19 cellular contexts compared by ENCODE assay signal in the genomic region with DNA sequence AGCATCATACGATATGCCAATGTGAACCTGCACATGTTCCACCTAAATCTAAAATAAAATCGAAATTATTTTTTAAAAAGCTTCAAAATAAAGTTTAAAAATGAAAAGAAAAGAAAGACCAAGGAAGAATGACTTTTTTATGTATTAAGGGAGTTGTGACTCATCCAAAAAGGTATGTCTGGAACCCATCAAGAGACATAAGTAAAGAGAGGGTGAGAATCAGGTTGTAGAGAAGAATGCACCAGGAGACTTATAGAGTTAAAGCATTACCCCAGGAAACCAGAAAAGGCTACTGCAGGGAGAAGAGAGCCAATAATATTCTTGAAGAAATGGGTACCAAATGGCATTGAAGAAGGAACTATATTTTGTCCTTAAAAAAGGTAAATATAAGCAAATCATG.
A peak's percentile ranks its signal among the peaks of the same experiment; 100 is the strongest.
DNase-seq lines count a peak whose midpoint lies in the region; ATAC-seq, FAIRE-seq and TF ChIP-seq lines count a peak whose summit lies in the region.
"Had no signal": no experiment of that assay in that cellular context is flagged by ENCODE, and none has a peak within 500 bp of the region (broad histone marks: within the 10 kb centered on the region; RNA-seq: fewer than 3 reads in every experiment).

No MANE protein-coding gene starts in this region.

- H3K9me2 ChIP-seq in PC-3 (replicated peaks; ENCODE audit: low read length), result no peaks in the 10 kb centered on the region

- TF ChIP-seq CTCF in PC-3 (conservative IDR thresholded peaks at IDR 0.05; ENCODE audit: low read depth, low read length), result no peak
- TF ChIP-seq CTCF in bronchial epithelial cell (IDR thresholded peaks at IDR 0.05; ENCODE audit: insufficient read depth, low read length, severe bottlenecking), result no peak
- no peak for TF ChIP-seq CTCF in smooth muscle cell (IDR thresholded peaks at IDR 0.05; ENCODE audit: borderline replicate concordance, insufficient read depth, poor library complexity, severe bottlenecking)
- no peak for TF ChIP-seq CTCF in osteocyte (IDR thresholded peaks at IDR 0.05)
- no peak for TF ChIP-seq CTCF in transverse colon (IDR thresholded peaks at IDR 0.05)

- H4K20me1 ChIP-seq in PC-3 (ENCODE audit: low read length), result no peaks in the 10 kb centered on the region
- H4K20me1 ChIP-seq in smooth muscle cell (ENCODE audit: low read depth), result peaks cover 5% of the 10 kb centered on the region
- H4K20me1 ChIP-seq: BLaER1 had no signal

- no peak for FAIRE-seq in bronchial epithelial cell (lab: Jason Lieb, UNC)
- FAIRE-seq: GM12892, GM18507, HTR-8/SVneo had no signal

- no peaks in the 10 kb centered on the region for H3K36me3 Mint-ChIP-seq in osteocyte (ENCODE audit: unreplicated experiment)
- H3K36me3 Mint-ChIP-seq: CD14-positive monocyte; CD4-positive, alpha-beta memory T cell had no signal

- POLR2A ChIA-PET in PC-3 (lab: Charles Lee; ENCODE audit: unreplicated experiment), result no interaction called here

- CTCF ChIA-PET in PC-3 (lab: Charles Lee), result no interaction called here

- no peaks in the 10 kb centered on the region for H3K27me3 ChIP-seq in PC-3 (ENCODE audit: low read length)
- no peaks in the 10 kb centered on the region for H3K27me3 ChIP-seq in bronchial epithelial cell (ENCODE audit: control insufficient read depth, insufficient read depth, low read length)
- H3K27me3 ChIP-seq in smooth muscle cell (ENCODE audit: low read depth), result no peaks in the 10 kb centered on the region
- no peaks in the 10 kb centered on the region for H3K27me3 ChIP-seq in transverse colon
- H3K27me3 ChIP-seq: BLaER1 had no signal

- H3K4me3 Mint-ChIP-seq in osteocyte (ENCODE audit: unreplicated experiment), result no peak overlapping the region
- H3K4me3 Mint-ChIP-seq: CD14-positive monocyte; CD4-positive, alpha-beta memory T cell had no signal

- no peak for TF ChIP-seq EP300 in transverse colon (IDR thresholded peaks at IDR 0.05; ENCODE audit: low read depth)

- no peak for TF ChIP-seq POLR2A in transverse colon (IDR thresholded peaks at IDR 0.05)

- H3K4me1 ChIP-seq in PC-3 (ENCODE audit: insufficient read depth, low read length), result no peaks in the 10 kb centered on the region
- H3K4me1 ChIP-seq in smooth muscle cell (ENCODE audit: low read depth), result peaks cover under 1% of the 10 kb centered on the region
- peaks cover 0 to 8% (median 0%) of the 10 kb centered on the region in 4 donors for H3K4me1 ChIP-seq in transverse colon
- H3K4me1 ChIP-seq: BLaER1, HAP-1 had no signal

- no peak overlapping the region for H3K4me2 ChIP-seq in PC-3 (ENCODE audit: low read length)
- no peak overlapping the region for H3K4me2 ChIP-seq in smooth muscle cell
- H3K4me2 ChIP-seq: BLaER1 had no signal

- no TSS peak for BruUV-seq in PC-3 (replicated peaks; lab: Mats Ljungman, UMichigan)

- no peak overlapping the region for H2AFZ ChIP-seq in PC-3 (ENCODE audit: low read length)
- no peak overlapping the region for H2AFZ ChIP-seq in smooth muscle cell (ENCODE audit: low read depth)
- H2AFZ ChIP-seq: GM23248 had no signal

- ATAC-seq in PC-3 (peak; percentile 61), HG03571 (IDR thresholded peaks at IDR 0.05; ENCODE audit: unreplicated experiment) (no peak)

- in situ Hi-C loops in transverse colon (cut with MboI; ENCODE audit: low pct_ligation_motif_present in 1 of 4, low pct_unique_long_range_greater_than_20kb in 1 of 4, low sequenced_read_pairs in 3 of 4), result no loop called here

- H3K4me3 ChIP-seq in PC-3 (ENCODE audit: low read length) (no peak overlapping the region), bronchial epithelial cell (ENCODE audit: low read depth, low read length) (no peak overlapping the region), smooth muscle cell (no peak overlapping the region), transverse colon (no peak overlapping the region)
- H3K4me3 ChIP-seq: BLaER1, GM23248, HAP-1 had no signal

- H3K4me1 Mint-ChIP-seq in osteocyte (ENCODE audit: unreplicated experiment), result no peaks in the 10 kb centered on the region
- H3K4me1 Mint-ChIP-seq: CD4-positive, alpha-beta memory T cell had no signal

- no peaks in the 10 kb centered on the region for H3K36me3 ChIP-seq in PC-3 (ENCODE audit: low read depth, low read length)
- no peaks in the 10 kb centered on the region for H3K36me3 ChIP-seq in bronchial epithelial cell (ENCODE audit: control insufficient read depth, insufficient read depth, low read length)
- H3K36me3 ChIP-seq in smooth muscle cell (ENCODE audit: low read depth), result no peaks in the 10 kb centered on the region
- H3K36me3 ChIP-seq in transverse colon, result no peaks in the 10 kb centered on the region
- H3K36me3 ChIP-seq: BLaER1, HAP-1 had no signal

- 96% methylated on average over 2 of the region's 2 CpGs for WGBS in smooth muscle cell (ENCODE audit: low lambda C conversion rate)
- 78 to 80% methylated on average over 2 of the region's 2 CpGs for WGBS in transverse colon (ENCODE audit: low coverage in 1 of 2), 2 donors

- no peak overlapping the region for H3K27ac ChIP-seq in PC-3 (ENCODE audit: low read length)
- H3K27ac ChIP-seq in smooth muscle cell (ENCODE audit: low read depth), result peak overlapping the region; percentile 28
- no peak overlapping the region for H3K27ac ChIP-seq in transverse colon
- H3K27ac ChIP-seq: BLaER1, GM23248 had no signal

- no peak overlapping the region for H3K27ac Mint-ChIP-seq in osteocyte (ENCODE audit: unreplicated experiment)
- H3K27ac Mint-ChIP-seq: CD14-positive monocyte; CD4-positive, alpha-beta memory T cell had no signal

- H3K9ac ChIP-seq in PC-3 (ENCODE audit: low read length) (no peak overlapping the region), smooth muscle cell (ENCODE audit: low read depth) (no peak overlapping the region)
- H3K9ac ChIP-seq: BLaER1, GM23248 had no signal

- peak; percentile 14 for DNase-seq in PC-3
- peak; percentile 51 for DNase-seq in bronchial epithelial cell (ENCODE audit: low read depth)
- peak; percentile 33 for DNase-seq in kidney tubule cell (ENCODE audit: low spot score)
- no peak for DNase-seq in smooth muscle cell (lab: John Stamatoyannopoulos, UW; ENCODE audit: unreplicated experiment)
- DNase-seq in osteocyte (ENCODE audit: extremely low spot score, unreplicated experiment), result no peak
- DNase-seq in transverse colon, result no peak
- DNase-seq: 8988T; CD4-positive, alpha-beta memory T cell; DMS153; DMS79; GDM1; GM23248 had no signal

- H3K9me3 Mint-ChIP-seq in osteocyte (ENCODE audit: unreplicated experiment), result no peaks in the 10 kb centered on the region

- H3K9me3 ChIP-seq in PC-3 (ENCODE audit: low read length), result no peaks in the 10 kb centered on the region
- H3K9me3 ChIP-seq in smooth muscle cell (replicated peaks; ENCODE audit: low read depth), result no peaks in the 10 kb centered on the region
- no peaks in the 10 kb centered on the region for H3K9me3 ChIP-seq in transverse colon
- H3K9me3 ChIP-seq: BLaER1, HAP-1 had no signal

- no peaks in the 10 kb centered on the region for H3K27me3 Mint-ChIP-seq in osteocyte (ENCODE audit: unreplicated experiment)

- H3F3A ChIP-seq in PC-3 (ENCODE audit: low read length, unreplicated experiment) (no peaks in the 10 kb centered on the region), smooth muscle cell (ENCODE audit: low read depth) (no peaks in the 10 kb centered on the region)

- no peaks in the 10 kb centered on the region for H3K79me2 ChIP-seq in PC-3 (ENCODE audit: low read length)
- H3K79me2 ChIP-seq in smooth muscle cell (ENCODE audit: low read depth), result peaks cover 28% of the 10 kb centered on the region

- intact Hi-C loops in PC-3 (cut with micrococcal nuclease), result no loop called here
- intact Hi-C loops in transverse colon (cut with DNase I; ENCODE audit: low total_unique reads), result no loop called here

Comparison
In these comparisons a context has a peak if more than half of its experiments do, and no peak if none do; other contexts are left out.
1. DNase-seq: peak in PC-3 (single experiment), bronchial epithelial cell (single experiment) and kidney tubule cell (single experiment); none in smooth muscle cell (single experiment), osteocyte (single experiment) and transverse colon (single experiment).